25 cellular contexts compared by ENCODE assay signal in the genomic region with DNA sequence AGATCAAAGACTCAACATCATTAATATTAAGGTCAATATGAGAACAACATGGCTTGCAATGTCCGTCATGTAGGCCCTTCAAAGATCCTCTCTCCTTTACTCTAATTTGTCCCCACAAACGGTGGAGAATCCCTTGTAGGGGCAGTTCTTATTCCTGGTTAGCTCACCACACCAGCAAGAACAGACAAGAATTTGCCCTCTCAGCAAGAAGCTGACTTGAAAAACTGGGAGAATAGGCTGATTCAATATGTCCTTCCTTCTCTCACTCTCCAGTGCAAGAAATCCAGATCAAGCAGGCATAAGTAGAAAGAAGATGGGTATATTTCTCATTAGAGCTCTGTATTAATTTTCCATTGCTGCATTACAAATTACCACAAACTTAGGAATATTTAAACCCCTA.
"Had no signal": no experiment of that assay in that cellular context is flagged by ENCODE, and none has a peak within 500 bp of the region (broad histone marks: within the 10 kb centered on the region; RNA-seq: fewer than 3 reads in every experiment).

No MANE protein-coding gene starts in this region.

- ATAC-seq: activated CD4-positive, CD25-positive, alpha-beta regulatory T cell treated with anti-CD3 and anti-CD28 coated beads, Interleukin-2, amount 50 U/mL, for 24 hours; activated CD8-positive, alpha-beta T cell treated with anti-CD3 and anti-CD28 coated beads for 36 hours; activated T-cell treated with anti-CD3 and anti-CD28 coated beads, Interleukin-2, amount 50 U/mL, for 4 hours; activated T-helper 17 cell treated with anti-CD3 and anti-CD28 coated beads, Interleukin-2, amount 50 U/mL, for 72 hours; T-helper 17 cell had no signal

- DNase-seq: activated B cell treated with CpG ODN at 0.5 μM for 24 hours; activated CD4-positive, alpha-beta T cell treated with anti-CD3 and anti-CD28 coated beads for 48 hours; activated CD4-positive, alpha-beta T cell treated with anti-CD3 and anti-CD28 coated beads, Interleukin-2, amount 50 U/mL, for 1 hour; activated CD4-positive, alpha-beta T cell treated with anti-CD3 and anti-CD28 coated beads, Interleukin-2, amount 50 U/mL, for 48 hours; activated CD8-positive, alpha-beta memory T cell treated with anti-CD3 and anti-CD28 coated beads for 24 hours; activated CD8-positive, alpha-beta T cell treated with anti-CD3 and anti-CD28 coated beads for 36 hours; activated effector memory CD4-positive, alpha-beta T cell treated with Interleukin-2 at 50 U/mL for 16 hours; activated gamma-delta T cell treated with Interleukin-2 at 50 U/mL for 16 hours; activated naive CD4-positive, alpha-beta T cell treated with anti-CD3 and anti-CD28 coated beads, Interleukin-2, amount 50 U/mL, for 16 hours; activated naive CD4-positive, alpha-beta T cell treated with Interleukin-2 at 50 U/mL for 16 hours; activated T-cell treated with anti-CD3 and anti-CD28 coated beads, Interleukin-2, amount 50 U/mL, for 4 hours; amniotic stem cell; anterior cingulate cortex; brain microvascular endothelial cell; caudate nucleus; colonic mucosa; effector CD8-positive, alpha-beta T cell; esophagus squamous epithelium; head of caudate nucleus; T-helper 1 cell; T-helper 17 cell; T1000; WERI-Rb-1 had no signal

- H3K4me1 ChIP-seq: colonic mucosa had no signal

- H3K4me3 ChIP-seq: colonic mucosa, esophagus squamous epithelium had no signal

- H3K36me3 ChIP-seq: brain microvascular endothelial cell, colonic mucosa, esophagus squamous epithelium, WERI-Rb-1 had no signal

- H3K9me3 ChIP-seq: colonic mucosa, esophagus squamous epithelium had no signal

- H3K27me3 ChIP-seq: brain microvascular endothelial cell, colonic mucosa, esophagus squamous epithelium had no signal

- H3K27ac ChIP-seq: brain microvascular endothelial cell, colonic mucosa, WERI-Rb-1 had no signal
